In the genomic region with DNA sequence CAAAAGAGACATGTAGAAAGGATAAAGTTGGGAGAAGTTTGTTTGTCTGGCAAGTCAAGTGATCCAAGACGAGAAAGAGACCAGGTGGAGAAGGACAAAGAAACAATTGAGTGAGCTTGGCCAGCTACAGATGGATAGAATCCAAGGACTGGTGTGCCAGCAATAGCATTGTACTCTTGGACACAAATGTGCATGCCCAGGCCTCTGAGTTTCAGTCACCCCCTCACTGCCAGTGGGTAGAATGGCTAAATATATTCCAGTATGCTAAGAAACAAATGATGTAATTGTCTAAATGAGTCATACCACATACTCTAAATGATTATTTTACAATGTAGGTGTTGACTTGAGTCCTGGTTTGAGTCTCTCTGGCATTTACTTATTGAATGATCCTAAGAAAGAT, we compare ENCODE assay signal across 19 cellular contexts.
DNase-seq lines count a peak whose midpoint lies in the region; ATAC-seq and TF ChIP-seq lines count a peak whose summit lies in the region.
"Had no signal": no experiment of that assay in that cellular context is flagged by ENCODE, and none has a peak within 500 bp of the region (broad histone marks: within the 10 kb centered on the region; RNA-seq: fewer than 3 reads in every experiment).

No MANE protein-coding gene starts in this region.

- H3K27me3 ChIP-seq in heart left ventricle = no peaks in the 10 kb centered on the region
- H3K27me3 ChIP-seq in psoas muscle (ENCODE audit: insufficient read depth in 3 of 3, low read length in 2 of 3) = no peaks in the 10 kb centered on the region
- H3K27me3 ChIP-seq in CD4-positive, alpha-beta T cell (ENCODE audit: control insufficient read depth, insufficient read depth, low read length) = no peaks in the 10 kb centered on the region
- H3K27me3 ChIP-seq: ascending aorta, colonic mucosa, left lung, Peyer's patch had no signal

- intact Hi-C loops in heart left ventricle (cut with DNase I) = no loop called here
- intact Hi-C loops in psoas muscle (cut with DNase I) = no loop called here
- intact Hi-C loops in CD4-positive, alpha-beta T cell (cut with DNase I, micrococcal nuclease) = no loop called here

- H3K4me1 ChIP-seq in heart left ventricle = peaks cover 0 to 9% (median 0%) of the 10 kb centered on the region in 12 donors
- H3K4me1 ChIP-seq in psoas muscle = no peaks in the 10 kb centered on the region
- H3K4me1 ChIP-seq: ascending aorta, colonic mucosa, left lung, Peyer's patch had no signal

- ATAC-seq in heart left ventricle = peak; percentile 98 to 100 (median 99)
- ATAC-seq in psoas muscle = peak; percentile 90 to 100 (median 95)
- ATAC-seq in HG03460 (IDR thresholded peaks at IDR 0.05; ENCODE audit: unreplicated experiment) = no peak
- no peak for ATAC-seq in CD4-positive, alpha-beta T cell (ENCODE audit: poor library complexity)
- ATAC-seq: left lung had no signal

- H3K27ac ChIP-seq in heart left ventricle = peak overlapping the region in 5 of 12 donors; percentile 13 to 65 (median 57)
- no peak overlapping the region for H3K27ac ChIP-seq in psoas muscle
- H3K27ac ChIP-seq in CD4-positive, alpha-beta T cell (ENCODE audit: low read depth, low read length) = no peak overlapping the region
- H3K27ac ChIP-seq: ascending aorta, colonic mucosa, HL-60, left lung, Peyer's patch had no signal

- no peak overlapping the region for H3K4me3 Mint-ChIP-seq in CD4-positive, alpha-beta T cell
- H3K4me3 Mint-ChIP-seq: activated CD4-positive, alpha-beta T cell treated with anti-CD3 and anti-CD28 coated beads, Interleukin-2, amount 10 ng/mL, durations not matched to agents 7 days and 5 days had no signal

- H3K4me3 ChIP-seq in heart left ventricle (no peak overlapping the region), psoas muscle (no peak overlapping the region)
- H3K4me3 ChIP-seq: ascending aorta, colonic mucosa, left lung, Peyer's patch had no signal

- no peaks in the 10 kb centered on the region for H3K27me3 Mint-ChIP-seq in CD4-positive, alpha-beta T cell
- H3K27me3 Mint-ChIP-seq: activated CD4-positive, alpha-beta T cell treated with anti-CD3 and anti-CD28 coated beads, Interleukin-2, amount 10 ng/mL, durations not matched to agents 7 days and 5 days had no signal

- CTCF ChIA-PET in CD4-positive, alpha-beta T cell (lab: Charles Lee) = no interaction called here

- H3K36me3 ChIP-seq in heart left ventricle = no peaks in the 10 kb centered on the region
- H3K36me3 ChIP-seq in psoas muscle (ENCODE audit: insufficient read depth in 1 of 2, low read depth in 1 of 2) = no peaks in the 10 kb centered on the region
- H3K36me3 ChIP-seq: ascending aorta, colonic mucosa, left lung, Peyer's patch had no signal

- POLR2A ChIA-PET in CD4-positive, alpha-beta T cell (lab: Charles Lee) = no interaction called here

- peaks cover 11% of the 10 kb centered on the region for H3K9me3 Mint-ChIP-seq in CD4-positive, alpha-beta T cell

- no peak for TF ChIP-seq POLR2A in heart left ventricle (IDR thresholded peaks at IDR 0.05)

- whole genome bisulfite sequencing in heart left ventricle, 4 donors = 20 to 45% (median 33%) methylated on average over 1 of the region's 1 CpG
- 26 to 39% (median 31%) methylated on average over 1 of the region's 1 CpG for WGBS in psoas muscle, 3 donors

- peaks cover 0 to 22% (median 5%) of the 10 kb centered on the region in 12 donors for H3K9me3 ChIP-seq in heart left ventricle
- peaks cover 11% of the 10 kb centered on the region for H3K9me3 ChIP-seq in psoas muscle
- H3K9me3 ChIP-seq in CD4-positive, alpha-beta T cell (ENCODE audit: control insufficient read depth, low read length) = no peaks in the 10 kb centered on the region
- H3K9me3 ChIP-seq: colonic mucosa, Peyer's patch had no signal

- no peaks in the 10 kb centered on the region for H3K36me3 Mint-ChIP-seq in CD4-positive, alpha-beta T cell (ENCODE audit: low read depth)

- H3K27ac Mint-ChIP-seq in CD4-positive, alpha-beta T cell = no peak overlapping the region
- H3K27ac Mint-ChIP-seq: activated CD4-positive, alpha-beta T cell treated with anti-CD3 and anti-CD28 coated beads, Interleukin-2, amount 10 ng/mL, durations not matched to agents 7 days and 5 days had no signal

- TF ChIP-seq CTCF in heart left ventricle (IDR thresholded peaks at IDR 0.05) (no peak), psoas muscle (IDR thresholded peaks at IDR 0.05) (no peak)
- TF ChIP-seq CTCF in CD4-positive, alpha-beta T cell (IDR thresholded peaks at IDR 0.05) = no peak

- no peaks in the 10 kb centered on the region for H3K4me1 Mint-ChIP-seq in CD4-positive, alpha-beta T cell (ENCODE audit: low read depth)
- H3K4me1 Mint-ChIP-seq: activated CD4-positive, alpha-beta T cell treated with anti-CD3 and anti-CD28 coated beads, Interleukin-2, amount 10 ng/mL, durations not matched to agents 7 days and 5 days had no signal

- DNase-seq in H4 (ENCODE audit: low spot score) (peak; percentile 62), amygdala (lab: John Stamatoyannopoulos, UW) (peak in 36 of 56 donors; percentile 1 to 68 (median 24)), heart left ventricle (peak in 4 of 5 donors; percentile 68 to 77 (median 74)), psoas muscle (peak in 1 of 2 donors; percentile 50), NCI-H1930 (lab: John Stamatoyannopoulos, UW) (no peak)
- DNase-seq in CD4-positive, alpha-beta T cell = no peak
- DNase-seq: activated CD4-positive, alpha-beta T cell treated with anti-CD3 and anti-CD28 coated beads, Interleukin-2, amount 10 ng/mL, durations not matched to agents 7 days and 5 days; activated CD8-positive, alpha-beta memory T cell treated with anti-CD3 and anti-CD28 coated beads, Interleukin-2, amount 50 U/mL, for 48 hours; activated gamma-delta T cell treated with Interleukin-2 at 50 U/mL for 16 hours; colonic mucosa; GF-D8; left lung; NCI-H2081; NCI-H526 treated with DMSO at 0.1 percent for 48 hours; Peyer's patch; stimulated activated CD8-positive, alpha-beta memory T cell treated with anti-CD3 and anti-CD28 coated beads, Interleukin-4, amount 100 ng/mL, for 48 hours had no signal

Comparison
In these comparisons a context has a peak if more than half of its experiments do, and no peak if none do; other contexts are left out.
1. DNase-seq: peak in H4 (single experiment), amygdala (36 of 56) and heart left ventricle (4 of 5); none in NCI-H1930 (0 of 2) and CD4-positive, alpha-beta T cell (0 of 10).
2. ATAC-seq: peak in heart left ventricle (4 of 4) and psoas muscle (4 of 4); none in HG03460 (single experiment) and CD4-positive, alpha-beta T cell (single experiment).